ENCODE assay signal across 22 cellular contexts in genomic region chr5:126864042-126864688, GRCh38.
A peak's percentile ranks its signal among the peaks of the same experiment; 100 is the strongest.
DNase-seq lines count a peak whose midpoint lies in the region; ATAC-seq, FAIRE-seq and TF ChIP-seq lines count a peak whose summit lies in the region.
"Had no signal": no experiment of that assay in that cellular context is flagged by ENCODE, and none has a peak within 500 bp of the region (broad histone marks: within the 10 kb centered on the region; RNA-seq: fewer than 3 reads in every experiment).

No MANE protein-coding gene starts in this region.

- peaks cover 8 to 9% of the 10 kb centered on the region in 2 experiments for H3K4me1 Mint-ChIP-seq in H9

- H2BK120ac ChIP-seq in H9 (ENCODE audit: low read depth, low read length, poor library complexity, severe bottlenecking) (no peak overlapping the region), neuronal stem cell (ENCODE audit: low read depth, low read length) (no peak overlapping the region)

- H2BK20ac ChIP-seq in H9 (ENCODE audit: low read depth, low read length, poor library complexity, severe bottlenecking), result no peak overlapping the region

- in situ Hi-C loops in transverse colon (cut with MboI; ENCODE audit: low pct_ligation_motif_present in 1 of 4, low pct_unique_long_range_greater_than_20kb in 1 of 4, low sequenced_read_pairs in 3 of 4), result loop anchor here in 1 of 4 donors (25.0 kb wide), 1 partner anchor 173 kb away; the partner anchor contains the start of gene MARCHF3

- H3K27ac ChIP-seq in A549 (no peak overlapping the region), H9 (ENCODE audit: insufficient read length, low read depth, low read length) (no peak overlapping the region), VCaP (no peak overlapping the region), neuronal stem cell (replicated peaks; ENCODE audit: low read length) (no peak overlapping the region), transverse colon (no peak overlapping the region)
- H3K27ac ChIP-seq: neural progenitor cell, upper lobe of right lung had no signal

- H2BK12ac ChIP-seq in H9 (ENCODE audit: insufficient read length, low read depth, low read length) (no peak overlapping the region), neuronal stem cell (ENCODE audit: low read length) (no peak overlapping the region)

- 92% methylated on average over 22 of the region's 22 CpGs for WGBS in A549 (ENCODE audit: missing lambda C conversion rate)
- WGBS in H9 (ENCODE audit: extremely low coverage, insufficient read length, low lambda C conversion rate), result no CpG with 5 or more reads among the region's 22 CpGs
- WGBS in neuronal stem cell (ENCODE audit: extremely low coverage in 2 of 2, insufficient read length in 2 of 2, insufficient replicate concordance in 1 of 2), 2 donors, result no CpG with 5 or more reads among the region's 22 CpGs
- 87 to 95% methylated on average over 3 to 22 of the region's 22 CpGs for WGBS in transverse colon (ENCODE audit: low coverage in 1 of 2), 2 donors

- H3K4ac ChIP-seq in H9 (ENCODE audit: low read depth, low read length) (no peak overlapping the region), neuronal stem cell (ENCODE audit: low read length) (no peak overlapping the region)

- H2BK15ac ChIP-seq in H9 (ENCODE audit: low read depth, low read length), result no peak overlapping the region
- H2BK15ac ChIP-seq in neuronal stem cell (ENCODE audit: low read length), result no peak overlapping the region

- H3K36me3 Mint-ChIP-seq in H9 (ENCODE audit: insufficient read depth in 1 of 3, low read depth in 3 of 3), result peaks cover 3 to 6% (median 4%) of the 10 kb centered on the region in 3 experiments; a peak in 4 of 7 replicates

- H3K79me1 ChIP-seq in H9 (ENCODE audit: insufficient read depth, low read depth, low read length, poor library complexity, severe bottlenecking), result no peaks in the 10 kb centered on the region
- no peaks in the 10 kb centered on the region for H3K79me1 ChIP-seq in neuronal stem cell (ENCODE audit: low read depth, low read length)

- peak overlapping the region in 2 of 3 experiments; percentile 32 to 56; a peak in 2 of 7 replicates for H3K27ac Mint-ChIP-seq in H9
- H3K27ac Mint-ChIP-seq: activated naive CD4-positive, alpha-beta T cell treated with anti-CD3 and anti-CD28 coated beads, Interleukin-2, amount 10 ng/mL, durations not matched to agents 7 days and 5 days; neural progenitor cell had no signal

- H3K23ac ChIP-seq in H9 (ENCODE audit: insufficient read length, low read depth, low read length) (no peak overlapping the region), neuronal stem cell (ENCODE audit: low read depth, low read length, poor library complexity) (no peak overlapping the region)

- DNase-seq in A549 (ENCODE audit: low read depth in 1 of 2, low spot score in 1 of 2) (peak in 1 of 2 experiments; percentile 15), H9 (peak; percentile 75), neuronal stem cell (ENCODE audit: low spot score) (no peak), anterior cingulate cortex (lab: John Stamatoyannopoulos, UW) (no peak), transverse colon (no peak), NCI-H1930 (lab: John Stamatoyannopoulos, UW) (no peak)
- DNase-seq: activated CD4-positive, alpha-beta T cell treated with anti-CD3 and anti-CD28 coated beads for 1 hour; activated naive CD4-positive, alpha-beta T cell treated with anti-CD3 and anti-CD28 coated beads, Interleukin-2, amount 10 ng/mL, durations not matched to agents 7 days and 5 days; activated T-cell treated with anti-CD3 and anti-CD28 coated beads, Interleukin-2, amount 50 U/mL, for 48 hours; amniotic stem cell; C1 segment of cervical spinal cord; Caco-2; NCI-H1092 treated with DMSO at 0.1 percent for 48 hours; NCI-H2081; NCI-H226; NCI-H774; OCI-M1; upper lobe of right lung had no signal

- no peaks in the 10 kb centered on the region for H3K27me3 Mint-ChIP-seq in H9 (ENCODE audit: low read depth)
- H3K27me3 Mint-ChIP-seq: activated naive CD4-positive, alpha-beta T cell treated with anti-CD3 and anti-CD28 coated beads, Interleukin-2, amount 10 ng/mL, durations not matched to agents 7 days and 5 days had no signal

- H3K4me2 ChIP-seq in A549 (no peak overlapping the region), H9 (ENCODE audit: insufficient read depth, insufficient read length, low read length) (no peak overlapping the region), neuronal stem cell (ENCODE audit: insufficient read depth, low read length, poor library complexity, severe bottlenecking) (no peak overlapping the region)
- H3K4me2 ChIP-seq: neural progenitor cell had no signal

- no peak for TF ChIP-seq POLR2A in A549 (IDR thresholded peaks at IDR 0.05; ENCODE audit: low read length)
- no peak for TF ChIP-seq POLR2A in transverse colon (IDR thresholded peaks at IDR 0.05)

- H4K20me1 ChIP-seq in H9 (ENCODE audit: control insufficient read depth, insufficient read depth, insufficient read length), result no peaks in the 10 kb centered on the region

- H3K4me1 ChIP-seq in A549 (no peaks in the 10 kb centered on the region), H9 (ENCODE audit: insufficient read depth, low read length) (no peaks in the 10 kb centered on the region; the same call in 1 of the 2 replicates), neuronal stem cell (ENCODE audit: control insufficient read depth in 2 of 2, insufficient read depth in 1 of 2, low read depth in 1 of 2, low read length in 2 of 2) (peaks cover 7 to 12% of the 10 kb centered on the region in 2 donors), transverse colon (no peaks in the 10 kb centered on the region)
- H3K4me1 ChIP-seq: Caco-2 had no signal

- no peak overlapping the region for H4K5ac ChIP-seq in H9 (ENCODE audit: insufficient read length, low read depth, low read length)

- H2AFZ ChIP-seq in H9 (ENCODE audit: low read length) (no peak overlapping the region), neuronal stem cell (ENCODE audit: low read length) (no peak overlapping the region)
- H2AFZ ChIP-seq: neural progenitor cell had no signal

- H3K27me3 ChIP-seq in H9 (ENCODE audit: insufficient read depth, low read length) (no peaks in the 10 kb centered on the region), neuronal stem cell (ENCODE audit: control insufficient read depth in 3 of 3, insufficient read depth in 3 of 3, low read depth in 1 of 3, low read length in 3 of 3) (no peaks in the 10 kb centered on the region), transverse colon (no peaks in the 10 kb centered on the region)
- H3K27me3 ChIP-seq: neural progenitor cell, upper lobe of right lung had no signal

- TF ChIP-seq RAD21 in A549 (conservative IDR thresholded peaks at IDR 0.05 in 1 of 2, IDR thresholded peaks at IDR 0.05 in 1 of 2), result no peak

- H3K4me3 ChIP-seq in A549 (no peak overlapping the region), neuronal stem cell (ENCODE audit: low read length in 2 of 2) (no peak overlapping the region), transverse colon (no peak overlapping the region)
- H3K4me3 ChIP-seq: lung, neural progenitor cell, upper lobe of right lung had no signal

- H2BK5ac ChIP-seq in H9 (ENCODE audit: insufficient read length, low read length), result no peak overlapping the region
- no peak overlapping the region for H2BK5ac ChIP-seq in neuronal stem cell (ENCODE audit: low read length)

- CTCF ChIA-PET in A549 (lab: Yijun Ruan, JAX), result interaction anchor here (0.6 to 1.6 kb wide), 3 partner anchors 19 to 619 kb away, joined by 3 to 4 read pairs (median 3); no protein-coding TSS in a partner anchor

- FAIRE-seq in A549 (lab: Jason Lieb, UNC), result no peak

- POLR2A ChIA-PET in A549 (lab: Yijun Ruan, JAX), result no interaction called here

- intact Hi-C loops in transverse colon (cut with DNase I; ENCODE audit: low total_unique reads), result no loop called here

- H3K23me2 ChIP-seq in H9 (ENCODE audit: insufficient read length, low read depth, low read length, poor library complexity, severe bottlenecking), result peaks cover 4% of the 10 kb centered on the region

- H3K4me3 Mint-ChIP-seq in H9, result no peak overlapping the region
- H3K4me3 Mint-ChIP-seq: activated naive CD4-positive, alpha-beta T cell treated with anti-CD3 and anti-CD28 coated beads, Interleukin-2, amount 10 ng/mL, durations not matched to agents 7 days and 5 days; neural progenitor cell had no signal

- TF ChIP-seq CTCF in A549 (IDR thresholded peaks at IDR 0.05), result no peak
- no peak; the same call in 2 of the 3 replicates for TF ChIP-seq CTCF in H9 (conservative IDR thresholded peaks at IDR 0.05)
- 0 out of 2 replicates have a peak, but pooled peaks have one; percentile 5 for TF ChIP-seq CTCF in VCaP (conservative IDR thresholded peaks at IDR 0.05)
- no peak for TF ChIP-seq CTCF in transverse colon (IDR thresholded peaks at IDR 0.05)

- no peak overlapping the region; the same call in 1 of the 2 replicates for H3K14ac ChIP-seq in H9 (ENCODE audit: insufficient read depth, low read length)
- H3K14ac ChIP-seq in neuronal stem cell (ENCODE audit: low read length), result no peak overlapping the region

- H3K79me2 ChIP-seq in H9 (ENCODE audit: insufficient read depth, low read length), result no peaks in the 10 kb centered on the region

- no peak overlapping the region for H3T11ph ChIP-seq in H9 (ENCODE audit: low read length)

- TF ChIP-seq EP300 in A549 (IDR thresholded peaks at IDR 0.05) (no peak), transverse colon (IDR thresholded peaks at IDR 0.05; ENCODE audit: low read depth) (no peak)

- no peak overlapping the region for H3K56ac ChIP-seq in H9 (ENCODE audit: insufficient read length, low read depth, low read length)

- ATAC-seq in A549, result peak; percentile 43 to 72; a peak in 5 of 6 replicates
- no peak for ATAC-seq in HG03354 (IDR thresholded peaks at IDR 0.05; ENCODE audit: poor library complexity, severe bottlenecking, unreplicated experiment)
- ATAC-seq: upper lobe of right lung had no signal

- H2AK5ac ChIP-seq in H9 (ENCODE audit: insufficient read length, low read length) (no peak overlapping the region), neuronal stem cell (ENCODE audit: low read depth, low read length) (no peak overlapping the region)

- H3K9me3 ChIP-seq in A549 (no peaks in the 10 kb centered on the region), H9 (ENCODE audit: control insufficient read depth, low read depth, low read length) (no peaks in the 10 kb centered on the region), neuronal stem cell (replicated peaks in 1 of 2; ENCODE audit: control insufficient read depth in 2 of 2, insufficient read depth in 1 of 2, low read depth in 1 of 2, low read length in 2 of 2) (no peaks in the 10 kb centered on the region), transverse colon (no peaks in the 10 kb centered on the region)
- H3K9me3 ChIP-seq: Caco-2, upper lobe of right lung had no signal

- H4K8ac ChIP-seq in H9 (replicated peaks; ENCODE audit: insufficient read length, low read depth, low read length) (no peak overlapping the region), neuronal stem cell (ENCODE audit: low read depth, low read length) (no peak overlapping the region)

- no peaks in the 10 kb centered on the region for H3K9me3 Mint-ChIP-seq in H9
- H3K9me3 Mint-ChIP-seq: activated naive CD4-positive, alpha-beta T cell treated with anti-CD3 and anti-CD28 coated beads, Interleukin-2, amount 10 ng/mL, durations not matched to agents 7 days and 5 days; neural progenitor cell had no signal

- H3K18ac ChIP-seq in H9 (ENCODE audit: insufficient read length, low read depth, low read length) (no peak overlapping the region), neuronal stem cell (ENCODE audit: low read length) (peak overlapping the region; percentile 18)

- peaks cover 0 to 13% of the 10 kb centered on the region in 2 donors for H3K36me3 ChIP-seq in neuronal stem cell (replicated peaks in 1 of 2; ENCODE audit: control insufficient read depth in 2 of 2, insufficient read depth in 2 of 2, low read length in 2 of 2)
- no peaks in the 10 kb centered on the region for H3K36me3 ChIP-seq in transverse colon
- H3K36me3 ChIP-seq: neural progenitor cell, upper lobe of right lung had no signal

- H4K91ac ChIP-seq in H9 (ENCODE audit: insufficient read length, low read depth, low read length) (no peak overlapping the region), neuronal stem cell (ENCODE audit: low read depth, low read length, poor library complexity) (no peak overlapping the region)

- H3K9ac ChIP-seq in H9 (ENCODE audit: extremely low read depth, insufficient read length, low read length), result no peak overlapping the region
- H3K9ac ChIP-seq in neuronal stem cell (ENCODE audit: low read depth, low read length, poor library complexity), result no peak overlapping the region
- H3K9ac ChIP-seq: neural progenitor cell had no signal
